Comparison of ENCODE assay signal across 10 cellular contexts in genomic region chr5:165029471-165029870, GRCh38.
A peak's percentile ranks its signal among the peaks of the same experiment; 100 is the strongest.
DNase-seq lines count a peak whose midpoint lies in the region; ATAC-seq, FAIRE-seq and TF ChIP-seq lines count a peak whose summit lies in the region.
"Had no signal": no experiment of that assay in that cellular context is flagged by ENCODE, and none has a peak within 500 bp of the region (broad histone marks: within the 10 kb centered on the region; RNA-seq: fewer than 3 reads in every experiment).

No MANE protein-coding gene starts in this region.

- no peak for FAIRE-seq in GM12892 (lab: Jason Lieb, UNC)

- ATAC-seq in GM18867 (IDR thresholded peaks at IDR 0.05; ENCODE audit: unreplicated experiment): no peak

- H3K36me3 ChIP-seq in kidney epithelial cell (ENCODE audit: control insufficient read depth, insufficient read depth, low read length): no peaks in the 10 kb centered on the region
- H3K36me3 ChIP-seq: right atrium auricular region, thoracic aorta had no signal

- H3K4me3 ChIP-seq in GM12865 (ENCODE audit: low read depth, low read length): no peak overlapping the region
- H3K4me3 ChIP-seq in kidney epithelial cell (ENCODE audit: low read depth, low read length): no peak overlapping the region
- no peak overlapping the region for H3K4me3 ChIP-seq in coronary artery
- H3K4me3 ChIP-seq: right atrium auricular region, thoracic aorta had no signal

- H3K27ac ChIP-seq in coronary artery: no peak overlapping the region
- H3K27ac ChIP-seq: right atrium auricular region, thoracic aorta had no signal

- peak; percentile 20 for TF ChIP-seq CTCF in GM12865 (IDR thresholded peaks at IDR 0.05; ENCODE audit: insufficient read depth, low read depth, low read length, missing control alignments)
- TF ChIP-seq CTCF in kidney epithelial cell (IDR thresholded peaks at IDR 0.05; ENCODE audit: insufficient read depth, low read length, poor library complexity, severe bottlenecking): peak; percentile 20
- no peak for TF ChIP-seq CTCF in coronary artery (IDR thresholded peaks at IDR 0.05)

- no peak for TF ChIP-seq POLR2A in GM12892 (IDR thresholded peaks at IDR 0.05; ENCODE audit: low read depth, low read length)

- H3K27me3 ChIP-seq in kidney epithelial cell (ENCODE audit: control insufficient read depth, insufficient read depth, low read length): no peaks in the 10 kb centered on the region
- H3K27me3 ChIP-seq: right atrium auricular region had no signal

- DNase-seq in GM12865 (ENCODE audit: low read depth) (peak; percentile 16), Kasumi-1 (lab: John Stamatoyannopoulos, UW) (peak; percentile 96 to 98), SKM-1 treated with dmso at 0.1 percent for 144 hours (lab: John Stamatoyannopoulos, UW; ENCODE audit: unreplicated experiment) (peak; percentile 87), kidney epithelial cell (ENCODE audit: low read depth) (no peak), coronary artery (ENCODE audit: low spot score) (no peak), SHP77 (lab: John Stamatoyannopoulos, UW) (no peak), GM12892 (ENCODE audit: insufficient read length) (no peak)

Comparison
In these comparisons a context has a peak if more than half of its experiments do, and no peak if none do; other contexts are left out.
1. DNase-seq: peak in GM12865 (single experiment), Kasumi-1 (2 of 2) and SKM-1 treated with dmso at 0.1 percent for 144 hours (single experiment); none in kidney epithelial cell (single experiment), coronary artery (single experiment), SHP77 (0 of 2) and GM12892 (single experiment).